ENCODE assay signal across 11 cellular contexts in the genomic region with DNA sequence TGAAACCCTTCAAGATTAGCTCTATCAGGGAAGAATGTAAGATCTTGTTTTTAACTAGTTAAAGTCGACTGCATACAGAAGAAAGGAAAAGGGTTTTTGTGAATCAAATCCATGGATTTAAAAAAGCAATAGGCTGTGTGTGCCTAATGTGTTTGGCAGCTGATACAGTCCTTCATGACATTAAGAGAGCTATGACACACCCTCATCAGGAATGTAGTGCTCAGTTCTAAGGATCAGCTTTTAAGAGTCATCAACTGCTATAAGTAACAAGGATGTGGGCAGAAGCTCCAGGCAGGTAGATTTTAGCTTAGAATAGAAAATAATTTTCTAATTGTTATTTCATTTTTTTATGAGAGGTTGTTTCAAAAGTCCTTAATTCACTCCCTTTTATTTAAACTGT. TPM values are rescaled to one million over a fixed set of nuclear protein-coding genes. Genes with fewer than 3 reads are reported as not detected.
DNase-seq lines count a peak whose midpoint lies in the region; ATAC-seq, FAIRE-seq and TF ChIP-seq lines count a peak whose summit lies in the region.
"Had no signal": no experiment of that assay in that cellular context is flagged by ENCODE, and none has a peak within 500 bp of the region (broad histone marks: within the 10 kb centered on the region; RNA-seq: fewer than 3 reads in every experiment).

No MANE protein-coding gene starts in this region.

- no peak overlapping the region for H3K9ac ChIP-seq in SK-N-SH

- H3K27me3 ChIP-seq in SK-N-SH (ENCODE audit: insufficient read depth) (no peaks in the 10 kb centered on the region), small intestine (ENCODE audit: control insufficient read depth in 2 of 2, insufficient read depth in 2 of 2, low read length in 2 of 2) (no peaks in the 10 kb centered on the region)
- no peaks in the 10 kb centered on the region for H3K27me3 ChIP-seq in CD4-positive, alpha-beta memory T cell (ENCODE audit: insufficient read depth, low read length)

- WGBS in SK-N-SH (ENCODE audit: low lambda C conversion rate), result 25% methylated on average over 1 of the region's 1 CpG
- WGBS in small intestine, 3 donors, result 33 to 39% (median 33%) methylated on average over 1 of the region's 1 CpG

- no peaks in the 10 kb centered on the region for H4K20me1 ChIP-seq in SK-N-SH (ENCODE audit: insufficient read depth)

- H3K9me3 Mint-ChIP-seq in CD4-positive, alpha-beta memory T cell, result no peaks in the 10 kb centered on the region
- H3K9me3 Mint-ChIP-seq: stimulated activated naive CD8-positive, alpha-beta T cell treated with anti-CD3 and anti-CD28 coated beads, Interleukin-15, Interleukin-2, amounts not matched to agents 100 ng/mL and 50 ng/mL, for 24 hours had no signal

- no peaks in the 10 kb centered on the region for H3K36me3 Mint-ChIP-seq in CD4-positive, alpha-beta memory T cell

- peak; percentile 40 for DNase-seq in HFF-Myc (ENCODE audit: extremely low read depth, low read depth)
- DNase-seq in SK-N-SH, result no peak
- peak; percentile 46 for DNase-seq in glomerular visceral epithelial cell (ENCODE audit: extremely low spot score)
- peak; percentile 31 for DNase-seq in small intestine
- DNase-seq in stimulated activated CD4-positive, alpha-beta T cell treated with anti-CD3 and anti-CD28 coated beads, Interleukin-15, amount 100 ng/mL, for 24 hours, result no peak
- no peak for DNase-seq in CD4-positive, alpha-beta memory T cell
- DNase-seq: NCI-H187 treated with DMSO at 0.1 percent for 48 hours; stimulated activated CD4-positive, alpha-beta T cell treated with anti-CD3 and anti-CD28 coated beads, Interleukin-4, amount 100 ng/mL, for 1 hour had no signal

- no peak for TF ChIP-seq EP300 in SK-N-SH (IDR thresholded peaks at IDR 0.05; ENCODE audit: borderline replicate concordance in 1 of 2, low read depth in 1 of 2, low read length in 1 of 2)

- no peak for ATAC-seq in HG03520 (IDR thresholded peaks at IDR 0.05; ENCODE audit: unreplicated experiment)

- H3K27ac Mint-ChIP-seq in CD4-positive, alpha-beta memory T cell, result no peak overlapping the region
- H3K27ac Mint-ChIP-seq: stimulated activated naive CD8-positive, alpha-beta T cell treated with anti-CD3 and anti-CD28 coated beads, Interleukin-15, Interleukin-2, amounts not matched to agents 100 ng/mL and 50 ng/mL, for 24 hours had no signal

- peaks cover 6% of the 10 kb centered on the region for H3F3A ChIP-seq in SK-N-SH (replicated peaks; ENCODE audit: insufficient read depth)

- no peak for TF ChIP-seq RAD21 in SK-N-SH (IDR thresholded peaks at IDR 0.05; ENCODE audit: low read length)

- intact Hi-C loops in CD4-positive, alpha-beta memory T cell (cut with micrococcal nuclease), result no loop called here

- no peak overlapping the region for H2AFZ ChIP-seq in SK-N-SH (ENCODE audit: low read depth)

- no peaks in the 10 kb centered on the region for H3K4me1 Mint-ChIP-seq in CD4-positive, alpha-beta memory T cell

- H3K27ac ChIP-seq in SK-N-SH (ENCODE audit: low read depth in 2 of 2, low read length in 1 of 2), result no peak overlapping the region
- H3K27ac ChIP-seq in small intestine (ENCODE audit: low read depth in 1 of 2, low read length in 1 of 2), result no peak overlapping the region
- H3K27ac ChIP-seq in CD4-positive, alpha-beta memory T cell (ENCODE audit: low read depth, low read length), result no peak overlapping the region

- H3K9me2 ChIP-seq in SK-N-SH, result no peaks in the 10 kb centered on the region

- H3K36me3 ChIP-seq in SK-N-SH (replicated peaks in 1 of 2; ENCODE audit: control insufficient read depth in 1 of 2, insufficient read depth in 2 of 2, low read length in 1 of 2), result no peaks in the 10 kb centered on the region
- no peaks in the 10 kb centered on the region for H3K36me3 ChIP-seq in small intestine (ENCODE audit: control insufficient read depth in 2 of 2, insufficient read depth in 2 of 2, low read length in 2 of 2)
- H3K36me3 ChIP-seq in CD4-positive, alpha-beta memory T cell (ENCODE audit: insufficient read depth, low read length), result no peaks in the 10 kb centered on the region

- no peak overlapping the region for H3K4me3 ChIP-seq in HFF-Myc (replicated peaks; ENCODE audit: low read depth, low read length)
- H3K4me3 ChIP-seq in SK-N-SH (ENCODE audit: low read depth in 2 of 2, low read length in 1 of 2), result no peak overlapping the region
- H3K4me3 ChIP-seq in small intestine (ENCODE audit: low read depth in 1 of 2, low read length in 2 of 2), result no peak overlapping the region
- H3K4me3 ChIP-seq in CD4-positive, alpha-beta memory T cell (ENCODE audit: low read length in 2 of 2), result no peak overlapping the region

- CTCF ChIA-PET in SK-N-SH (lab: Yijun Ruan, JAX), result interaction anchor here (0.6 to 1.2 kb wide), 3 partner anchors 20 to 135 kb away, joined by 3 read pairs; no protein-coding TSS in a partner anchor
- CTCF ChIA-PET in CD4-positive, alpha-beta memory T cell (lab: Charles Lee; ENCODE audit: partially characterized antibody), result no interaction called here

- TF ChIP-seq CTCF in HFF-Myc (IDR thresholded peaks at IDR 0.05; ENCODE audit: low read depth, low read length, missing control alignments), result no peak
- TF ChIP-seq CTCF in SK-N-SH (IDR thresholded peaks at IDR 0.05), result no peak

- no peaks in the 10 kb centered on the region for H3K27me3 Mint-ChIP-seq in CD4-positive, alpha-beta memory T cell
- H3K27me3 Mint-ChIP-seq: stimulated activated naive CD8-positive, alpha-beta T cell treated with anti-CD3 and anti-CD28 coated beads, Interleukin-15, Interleukin-2, amounts not matched to agents 100 ng/mL and 50 ng/mL, for 24 hours had no signal

- H3K4me3 Mint-ChIP-seq in CD4-positive, alpha-beta memory T cell, result no peak overlapping the region
- H3K4me3 Mint-ChIP-seq: stimulated activated naive CD8-positive, alpha-beta T cell treated with anti-CD3 and anti-CD28 coated beads, Interleukin-15, Interleukin-2, amounts not matched to agents 100 ng/mL and 50 ng/mL, for 24 hours had no signal

- H3K9me3 ChIP-seq in SK-N-SH (no peaks in the 10 kb centered on the region), small intestine (ENCODE audit: control insufficient read depth, low read depth) (no peaks in the 10 kb centered on the region)
- no peaks in the 10 kb centered on the region for H3K9me3 ChIP-seq in CD4-positive, alpha-beta memory T cell (ENCODE audit: control insufficient read depth in 1 of 2, low read length in 2 of 2)

- no peak overlapping the region for H3K4me2 ChIP-seq in SK-N-SH

- POLR2A ChIA-PET in SK-N-SH (lab: Yijun Ruan, JAX), result no interaction called here
- POLR2A ChIA-PET in CD4-positive, alpha-beta memory T cell (lab: Charles Lee; ENCODE audit: partially characterized antibody), result no interaction called here

- FAIRE-seq in small intestine (lab: Jason Lieb, UNC), result no peak
- FAIRE-seq: endometrium had no signal

- H3K4me1 ChIP-seq in SK-N-SH (ENCODE audit: control insufficient read depth in 1 of 2, insufficient read depth in 2 of 2, low read depth in 1 of 2, low read length in 1 of 2), result no peaks in the 10 kb centered on the region
- H3K4me1 ChIP-seq in small intestine (ENCODE audit: control insufficient read depth in 2 of 2, insufficient read depth in 1 of 2, low read depth in 1 of 2, low read length in 1 of 2), result no peaks in the 10 kb centered on the region
- no peaks in the 10 kb centered on the region for H3K4me1 ChIP-seq in CD4-positive, alpha-beta memory T cell (ENCODE audit: insufficient read depth, low read length)

- no peaks in the 10 kb centered on the region for H3K79me2 ChIP-seq in SK-N-SH (ENCODE audit: insufficient read depth)

TF ChIP-seq in SK-N-SH, 30 proteins besides CTCF, POLR2A, EP300 and RAD21:
- TF ChIP-seq NFIC (IDR thresholded peaks at IDR 0.05; ENCODE audit: borderline replicate concordance), result no peak
- TF ChIP-seq, protein P1, sequence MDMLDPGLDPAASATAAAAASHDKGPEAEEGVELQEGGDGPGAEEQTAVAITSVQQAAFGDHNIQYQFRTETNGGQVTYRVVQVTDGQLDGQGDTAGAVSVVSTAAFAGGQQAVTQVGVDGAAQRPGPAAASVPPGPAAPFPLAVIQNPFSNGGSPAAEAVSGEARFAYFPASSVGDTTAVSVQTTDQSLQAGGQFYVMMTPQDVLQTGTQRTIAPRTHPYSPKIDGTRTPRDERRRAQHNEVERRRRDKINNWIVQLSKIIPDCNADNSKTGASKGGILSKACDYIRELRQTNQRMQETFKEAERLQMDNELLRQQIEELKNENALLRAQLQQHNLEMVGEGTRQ (IDR thresholded peaks at IDR 0.05; ENCODE audit: borderline replicate concordance, low read depth, low read length), result no peak
- TF ChIP-seq EZH2phosphoT487 (IDR thresholded peaks at IDR 0.05; ENCODE audit: borderline replicate concordance, low read depth), result no peak
- peak; percentile 18 for TF ChIP-seq FOSL2 (IDR thresholded peaks at IDR 0.05; ENCODE audit: borderline replicate concordance, low read depth)
- 0 out of 2 replicates have a peak, but pooled peaks have one; percentile 11 for TF ChIP-seq TCF12 (IDR thresholded peaks at IDR 0.05)
- no peak for TF ChIP-seq RCOR1 (IDR thresholded peaks at IDR 0.05; ENCODE audit: low read length)
- no peak for TF ChIP-seq FOXM1 (IDR thresholded peaks at IDR 0.05; ENCODE audit: low read depth)
- TF ChIP-seq PBX3 (IDR thresholded peaks at IDR 0.05), result peak; percentile 21; the same call in 1 of the 2 replicates
- no peak for TF ChIP-seq NRF1 (IDR thresholded peaks at IDR 0.05; ENCODE audit: low read depth, low read length)
- TF ChIP-seq JUND (IDR thresholded peaks at IDR 0.05), result peak; percentile 33; the same call in 1 of the 2 replicates
- no peak for TF ChIP-seq TAF1 (IDR thresholded peaks at IDR 0.05; ENCODE audit: borderline replicate concordance, low read depth, low read length)

RNA-seq across cellular contexts. Expression of gene PPP1R1C, which starts 52.9 kb away (rescaled TPM):
- 0.26 and 0.41 TPM in 2 replicates for polyA plus RNA-seq in SK-N-SH (2012; rRNA removed)
- polyA plus RNA-seq in SK-N-SH (2012; cell fraction: cytosol; rRNA removed), result 0.12 and 0.46 TPM in 2 replicates
- 0.23 and 0.24 TPM in 2 replicates for polyA plus RNA-seq in SK-N-SH (2012; cell fraction: nucleus; rRNA removed)
- under 1 TPM in 1 of 3 donors, not detected in 2; 0.33 TPM for polyA plus RNA-seq in small intestine
- total RNA-seq in CD4-positive, alpha-beta memory T cell, result not detected
- polyA plus RNA-seq in CD4-positive, alpha-beta memory T cell, result not detected

Comparison
In these comparisons a context has a peak if more than half of its experiments do, and no peak if none do; other contexts are left out.
1. DNase-seq: peak in HFF-Myc (single experiment), glomerular visceral epithelial cell (single experiment) and small intestine (single experiment); none in SK-N-SH (single experiment), stimulated activated CD4-positive, alpha-beta T cell treated with anti-CD3 and anti-CD28 coated beads, Interleukin-15, amount 100 ng/mL, for 24 hours (single experiment) and CD4-positive, alpha-beta memory T cell (0 of 5).